ENCODE assay signal across 1 cellular context in genomic region chr11:122853971-122854446, GRCh38.
TF ChIP-seq lines count a peak whose summit lies in the region.

No MANE protein-coding gene starts in this region.

TF ChIP-seq in H1, 55 proteins besides CTCF, POLR2A, EP300 and RAD21 (continued from another document):
- TF ChIP-seq ATF2 (IDR thresholded peaks at IDR 0.05; ENCODE audit: low read length) (no peak), MAFK (IDR thresholded peaks at IDR 0.05; ENCODE audit: low read depth, low read length) (no peak), BCL11A (IDR thresholded peaks at IDR 0.05; ENCODE audit: low read depth in 2 of 2, low read length in 2 of 2) (no peak), SIX5 (IDR thresholded peaks at IDR 0.05; ENCODE audit: low read depth, low read length) (no peak), E2F6 (IDR thresholded peaks at IDR 0.05) (no peak), YY1 (IDR thresholded peaks at IDR 0.05; ENCODE audit: low read depth, low read length) (0 out of 2 replicates have a peak, but pooled peaks have one; percentile 14), TCF12 (IDR thresholded peaks at IDR 0.05; ENCODE audit: low read depth, low read length) (no peak), CHD7 (IDR thresholded peaks at IDR 0.05; ENCODE audit: insufficient replicate concordance, low read length) (no peak)
